Comparison of ENCODE assay signal across 1 cellular context in genomic region chr2:215435261-215435808, GRCh38.
TF ChIP-seq lines count a peak whose summit lies in the region.

No MANE protein-coding gene starts in this region.

TF ChIP-seq in HepG2, 621 proteins besides CTCF, POLR2A, EP300 and RAD21 (continued from another document and continues in another):
- TF ChIP-seq RARG (CRISPR knock-in tag; IDR thresholded peaks at IDR 0.05; ENCODE audit: low read depth) (0 out of 2 replicates have a peak, but pooled peaks have one; percentile 38), SSRP1 (CRISPR knock-in tag; IDR thresholded peaks at IDR 0.05) (peak; percentile 95), ZNF343 (CRISPR knock-in tag; IDR thresholded peaks at IDR 0.05) (peak; percentile 60; the same call in 1 of the 2 replicates), NFYC (CRISPR knock-in tag; IDR thresholded peaks at IDR 0.05) (no peak), ATF2 (CRISPR knock-in tag; IDR thresholded peaks at IDR 0.05) (0 out of 2 replicates have a peak, but pooled peaks have one; percentile 2), ZNF7 (CRISPR knock-in tag; IDR thresholded peaks at IDR 0.05) (no peak), PRMT3 (CRISPR knock-in tag; IDR thresholded peaks at IDR 0.05; ENCODE audit: borderline replicate concordance, low read depth) (peak; percentile 88), JUND (CRISPR knock-in tag; IDR thresholded peaks at IDR 0.05) (peak; percentile 58; the same call in 1 of the 2 replicates), ZBTB40 (IDR thresholded peaks at IDR 0.05) (no peak), ZBTB40 (CRISPR knock-in tag; IDR thresholded peaks at IDR 0.05) (peak; percentile 76), RELA (CRISPR knock-in tag; IDR thresholded peaks at IDR 0.05) (peak; percentile 95; the same call in 1 of the 2 replicates), MIER2 (CRISPR knock-in tag; IDR thresholded peaks at IDR 0.05) (no peak), GMEB1 (CRISPR knock-in tag; IDR thresholded peaks at IDR 0.05; ENCODE audit: borderline replicate concordance) (no peak), RNF219 (CRISPR knock-in tag; IDR thresholded peaks at IDR 0.05) (peak; percentile 83; the same call in 1 of the 2 replicates), THAP7 (CRISPR knock-in tag; IDR thresholded peaks at IDR 0.05) (peak; percentile 21; the same call in 1 of the 2 replicates), NKX3-1 (CRISPR knock-in tag; IDR thresholded peaks at IDR 0.05) (peak; percentile 59), ZNF501 (CRISPR knock-in tag; IDR thresholded peaks at IDR 0.05) (peak; percentile 58; the same call in 1 of the 2 replicates), ZNF230 (CRISPR knock-in tag; IDR thresholded peaks at IDR 0.05) (peak; percentile 70; the same call in 1 of the 2 replicates), HNF4G (IDR thresholded peaks at IDR 0.05; ENCODE audit: borderline replicate concordance, low read depth, low read length) (no peak), HNF4G (CRISPR knock-in tag; IDR thresholded peaks at IDR 0.05; ENCODE audit: borderline replicate concordance, low read depth) (peak; percentile 86), TBX3 (IDR thresholded peaks at IDR 0.05; ENCODE audit: borderline replicate concordance) (no peak), FLYWCH1 (CRISPR knock-in tag; IDR thresholded peaks at IDR 0.05) (no peak), RNF2 (conservative IDR thresholded peaks at IDR 0.05; ENCODE audit: low read depth) (no peak), BCLAF1 (IDR thresholded peaks at IDR 0.05) (no peak), NRL (CRISPR knock-in tag; IDR thresholded peaks at IDR 0.05; ENCODE audit: borderline replicate concordance) (peak; percentile 96; the same call in 1 of the 2 replicates), ZNF576 (CRISPR knock-in tag; IDR thresholded peaks at IDR 0.05) (0 out of 2 replicates have a peak, but pooled peaks have one; percentile 64), ZBTB20 (CRISPR knock-in tag; IDR thresholded peaks at IDR 0.05; ENCODE audit: borderline replicate concordance, low read depth) (no peak; the same call in 1 of the 2 replicates), RFX3 (CRISPR knock-in tag; IDR thresholded peaks at IDR 0.05) (no peak), ZNF205 (CRISPR knock-in tag; IDR thresholded peaks at IDR 0.05) (peak; percentile 38; the same call in 1 of the 2 replicates), PHF5A (CRISPR knock-in tag; IDR thresholded peaks at IDR 0.05; ENCODE audit: low read depth, unreplicated experiment) (no peak), ZBTB7B (CRISPR knock-in tag; IDR thresholded peaks at IDR 0.05) (peak; percentile 65; the same call in 1 of the 2 replicates), ZKSCAN5 (CRISPR knock-in tag; IDR thresholded peaks at IDR 0.05) (peak; percentile 55; the same call in 1 of the 2 replicates), ZNF441 (CRISPR knock-in tag; IDR thresholded peaks at IDR 0.05; ENCODE audit: borderline replicate concordance) (no peak), SALL1 (CRISPR knock-in tag; IDR thresholded peaks at IDR 0.05) (peak; percentile 73; the same call in 1 of the 2 replicates), AHR (CRISPR knock-in tag; IDR thresholded peaks at IDR 0.05) (0 out of 2 replicates have a peak, but pooled peaks have one; percentile 17), ZNF468 (CRISPR knock-in tag; IDR thresholded peaks at IDR 0.05) (no peak), ZNF513 (CRISPR knock-in tag; conservative IDR thresholded peaks at IDR 0.05) (no peak), EED (CRISPR knock-in tag; IDR thresholded peaks at IDR 0.05) (no peak; the same call in 1 of the 2 replicates)
